Comparison of ENCODE assay signal across 1 cellular context in the genomic region with DNA sequence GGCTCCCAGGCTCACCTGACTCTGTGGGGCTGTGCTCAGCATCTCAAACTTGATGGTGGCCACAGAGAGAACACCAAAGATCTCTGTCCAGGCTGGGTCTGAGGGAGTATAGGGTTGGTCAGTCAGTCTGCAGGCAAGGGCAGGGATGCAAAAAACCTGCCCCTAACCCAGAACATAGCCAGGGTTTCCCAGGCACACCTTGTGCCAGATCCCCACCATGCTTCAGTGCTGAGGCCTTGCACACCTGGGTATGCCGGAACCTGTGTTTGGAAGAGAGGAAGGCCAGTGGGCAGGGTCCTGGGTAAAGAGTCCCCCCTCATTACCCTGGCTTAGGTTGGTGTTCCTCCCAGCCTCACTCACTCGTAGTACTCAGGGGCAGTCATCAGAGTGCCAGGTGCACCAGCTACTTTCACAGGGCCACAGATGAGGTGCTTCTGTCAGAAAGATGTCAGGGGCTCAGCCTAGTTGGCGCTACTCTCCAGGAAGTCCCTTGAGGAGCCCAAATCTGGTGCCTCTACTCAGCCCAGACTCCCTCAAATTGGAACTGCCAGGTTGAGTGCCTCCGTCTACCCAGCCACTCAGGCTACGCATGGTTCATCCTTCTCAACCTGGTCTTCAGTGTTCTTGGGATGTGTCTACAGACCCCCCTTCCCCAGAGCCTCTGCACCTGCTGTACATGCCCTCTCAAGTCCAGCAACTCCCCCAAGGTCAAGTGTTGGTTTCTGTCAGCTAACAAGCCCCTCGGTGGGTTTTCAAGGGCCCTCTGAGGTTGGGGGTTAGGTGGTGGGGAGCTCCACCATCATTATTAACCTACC.
A peak's percentile ranks its signal among the peaks of the same experiment; 100 is the strongest.
TF ChIP-seq lines count a peak whose summit lies in the region.

No MANE protein-coding gene starts in this region.

TF ChIP-seq in HepG2, 621 proteins besides CTCF, POLR2A, EP300 and RAD21:
- TF ChIP-seq, protein P1, sequence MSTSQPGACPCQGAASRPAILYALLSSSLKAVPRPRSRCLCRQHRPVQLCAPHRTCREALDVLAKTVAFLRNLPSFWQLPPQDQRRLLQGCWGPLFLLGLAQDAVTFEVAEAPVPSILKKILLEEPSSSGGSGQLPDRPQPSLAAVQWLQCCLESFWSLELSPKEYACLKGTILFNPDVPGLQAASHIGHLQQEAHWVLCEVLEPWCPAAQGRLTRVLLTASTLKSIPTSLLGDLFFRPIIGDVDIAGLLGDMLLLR (CRISPR knock-in tag; IDR thresholded peaks at IDR 0.05): peak; percentile 54; the same call in 1 of the 2 replicates
- peak; percentile 32 for TF ChIP-seq POLR2G (IDR thresholded peaks at IDR 0.05; ENCODE audit: low read depth, low read length)
- no peak for TF ChIP-seq ZNF10 (CRISPR knock-in tag; IDR thresholded peaks at IDR 0.05; ENCODE audit: borderline replicate concordance, low read depth)
- no peak for TF ChIP-seq ZNF749 (CRISPR knock-in tag; IDR thresholded peaks at IDR 0.05; ENCODE audit: borderline replicate concordance)
- no peak for TF ChIP-seq MEIS1 (CRISPR knock-in tag; IDR thresholded peaks at IDR 0.05; ENCODE audit: borderline replicate concordance)
- TF ChIP-seq RBM22 (optimal IDR thresholded peaks at IDR 0.05; ENCODE audit: low read length): peak; percentile 83
- no peak for TF ChIP-seq ZNF598 (CRISPR knock-in tag; IDR thresholded peaks at IDR 0.05; ENCODE audit: borderline replicate concordance)
